Comparison of ENCODE assay signal across 8 cellular contexts in genomic region chr5:157328277-157328912, GRCh38.
DNase-seq lines count a peak whose midpoint lies in the region; ATAC-seq, FAIRE-seq and TF ChIP-seq lines count a peak whose summit lies in the region.

No MANE protein-coding gene starts in this region.

- H3K36me3 ChIP-seq in ovary = no peaks in the 10 kb centered on the region
- H3K36me3 ChIP-seq in aorta (ENCODE audit: control insufficient read depth in 1 of 2, insufficient read depth in 2 of 2, low read length in 1 of 2) = peaks cover 0 to 2% of the 10 kb centered on the region in 2 donors

- H3K4me3 Mint-ChIP-seq in activated naive CD4-positive, alpha-beta T cell treated with anti-CD3 and anti-CD28 coated beads for 36 hours = peak overlapping the region; percentile 31

- CTCF ChIA-PET in activated naive CD4-positive, alpha-beta T cell treated with anti-CD3 and anti-CD28 coated beads for 36 hours (lab: Charles Lee) = interaction anchor here (0.6 to 7.7 kb wide), 38 partner anchors 9 to 425 kb away, joined by 3 to 81 read pairs (median 6); partner anchors contain the start of genes LSM11, MED7 and NIPAL4

- H3K36me3 Mint-ChIP-seq in activated naive CD4-positive, alpha-beta T cell treated with anti-CD3 and anti-CD28 coated beads for 36 hours (ENCODE audit: low read depth) = peaks cover 70% of the 10 kb centered on the region

- FAIRE-seq in G401.6 (lab: Jason Lieb, UNC) = peak; percentile 92

- peak; percentile 74 to 95 (median 74) for TF ChIP-seq CTCF in ovary (IDR thresholded peaks at IDR 0.05)

- H3K4me3 ChIP-seq in ovary = peak overlapping the region; percentile 2
- no peak overlapping the region for H3K4me3 ChIP-seq in aorta (ENCODE audit: low read length in 2 of 2)

- peak; percentile 93 for ATAC-seq in GM21737 (IDR thresholded peaks at IDR 0.05; ENCODE audit: unreplicated experiment)
- ATAC-seq in aorta (ENCODE audit: low FRiP score) = peak; percentile 95

- H3K27me3 ChIP-seq in ovary (no peaks in the 10 kb centered on the region), aorta (ENCODE audit: control insufficient read depth in 1 of 2, insufficient read depth in 2 of 2, low read length in 1 of 2) (no peaks in the 10 kb centered on the region)

- H3K27ac ChIP-seq in ovary (no peak overlapping the region), aorta (ENCODE audit: low read depth in 1 of 2, low read length in 2 of 2) (no peak overlapping the region)

- intact Hi-C loops in activated naive CD4-positive, alpha-beta T cell treated with anti-CD3 and anti-CD28 coated beads for 36 hours (cut with micrococcal nuclease) = loop anchor here (1.0 to 5.0 kb wide), 8 partner anchors 104 to 415 kb away; partner anchors contain the start of genes LSM11 and MED7
- intact Hi-C loops in ovary (cut with DNase I) = loop anchor here in 3 of 4 donors (2.0 to 10.0 kb wide), 3 partner anchors 386 to 416 kb away; partner anchors contain the start of gene LSM11 (in 1 of the 3)
- intact Hi-C loops in aorta (cut with DNase I) = loop anchor here (2.0 to 10.0 kb wide), 3 partner anchors 148 to 386 kb away; no protein-coding TSS in a partner anchor

- TF ChIP-seq POLR2A in ovary (IDR thresholded peaks at IDR 0.05) = no peak

- WGBS in ovary, 3 donors = 5 to 10% (median 7%) methylated on average over 12 of the region's 12 CpGs
- WGBS in aorta, 2 donors = 12% methylated on average over 12 of the region's 12 CpGs

- peaks cover 2% of the 10 kb centered on the region for H3K4me1 ChIP-seq in ovary (ENCODE audit: insufficient read depth)
- no peaks in the 10 kb centered on the region for H3K4me1 ChIP-seq in aorta (ENCODE audit: control insufficient read depth in 1 of 2, insufficient read depth in 2 of 2, low read length in 2 of 2)

- no peaks in the 10 kb centered on the region for H3K27me3 Mint-ChIP-seq in activated naive CD4-positive, alpha-beta T cell treated with anti-CD3 and anti-CD28 coated beads for 36 hours (ENCODE audit: low read depth)

- DNase-seq in KBM-7 (peak; percentile 87), RPMI7951 (ENCODE audit: low read depth) (peak; percentile 71), germinal center (ENCODE audit: low spot score) (peak; percentile 82), ovary (peak; percentile 55 to 69 (median 61)), aorta (peak in 1 of 2 donors; percentile 69)
- DNase-seq in activated naive CD4-positive, alpha-beta T cell treated with anti-CD3 and anti-CD28 coated beads for 36 hours = peak; percentile 69

- H3K4me1 Mint-ChIP-seq in activated naive CD4-positive, alpha-beta T cell treated with anti-CD3 and anti-CD28 coated beads for 36 hours (ENCODE audit: low read depth) = peaks cover 51% of the 10 kb centered on the region

- TF ChIP-seq EP300 in ovary (IDR thresholded peaks at IDR 0.05) = no peak

- in situ Hi-C loops in KBM-7 (cut with MboI; ENCODE audit: low pct_unique_long_range_greater_than_20kb, low sequenced_read_pairs) = no loop called here

- H3K27ac Mint-ChIP-seq in activated naive CD4-positive, alpha-beta T cell treated with anti-CD3 and anti-CD28 coated beads for 36 hours = peak overlapping the region; percentile 78

- H3K9me3 Mint-ChIP-seq in activated naive CD4-positive, alpha-beta T cell treated with anti-CD3 and anti-CD28 coated beads for 36 hours = no peaks in the 10 kb centered on the region

- H3K9me3 ChIP-seq in ovary (no peaks in the 10 kb centered on the region), aorta (ENCODE audit: control insufficient read depth, low read length) (no peaks in the 10 kb centered on the region)
